In genomic region chr20:20052074-20052970, GRCh38 we compare ENCODE assay signal across 1 cellular context.
A peak's percentile ranks its signal among the peaks of the same experiment; 100 is the strongest.
TF ChIP-seq lines count a peak whose summit lies in the region.

Gene CFAP61 (plus strand): TSS chr20:20052532. CDS start chr20:20056654, 4,122 bp downstream.
Gene CRNKL1 (minus strand): TSS chr20:20052466. CDS start chr20:20052342, 124 bp downstream.

TF ChIP-seq in HepG2, 621 proteins besides CTCF, POLR2A, EP300 and RAD21 (continued from another document):
- TF ChIP-seq ZNF318 (CRISPR knock-in tag; IDR thresholded peaks at IDR 0.05) (peak; percentile 80), ZFP37 (CRISPR knock-in tag; IDR thresholded peaks at IDR 0.05; ENCODE audit: borderline replicate concordance) (peak; percentile 94), ZNF552 (CRISPR knock-in tag; IDR thresholded peaks at IDR 0.05; ENCODE audit: borderline replicate concordance) (peak; percentile 66; the same call in 1 of the 2 replicates), ZNF883 (CRISPR knock-in tag; IDR thresholded peaks at IDR 0.05; ENCODE audit: not compliant biosample characterization) (peak; percentile 87), MIER2 (CRISPR knock-in tag; IDR thresholded peaks at IDR 0.05) (peak; percentile 81), SP2 (CRISPR knock-in tag; IDR thresholded peaks at IDR 0.05) (peak; percentile 69), PHB2 (IDR thresholded peaks at IDR 0.05; ENCODE audit: partially characterized antibody) (no peak), ZNF121 (CRISPR knock-in tag; IDR thresholded peaks at IDR 0.05) (no peak), ZKSCAN5 (CRISPR knock-in tag; IDR thresholded peaks at IDR 0.05) (peak; percentile 35; the same call in 1 of the 2 replicates), ZBTB3 (CRISPR knock-in tag; IDR thresholded peaks at IDR 0.05; ENCODE audit: borderline replicate concordance, low read depth) (0 out of 2 replicates have a peak, but pooled peaks have one; percentile 53), ZNF235 (CRISPR knock-in tag; IDR thresholded peaks at IDR 0.05; ENCODE audit: borderline replicate concordance) (peak; percentile 58; the same call in 1 of the 2 replicates), SIN3B (IDR thresholded peaks at IDR 0.05; ENCODE audit: low read length) (0 out of 2 replicates have a peak, but pooled peaks have one; percentile 52), HNRNPL (IDR thresholded peaks at IDR 0.05; ENCODE audit: low read depth, low read length) (peak; percentile 86), KLF13 (CRISPR knock-in tag; IDR thresholded peaks at IDR 0.05) (peak; percentile 81; the same call in 1 of the 2 replicates), KLF16 (CRISPR knock-in tag; IDR thresholded peaks at IDR 0.05) (peak in 1 of 2 experiments; percentile 95; a peak in 3 of 4 replicates), ZNF143 (CRISPR knock-in tag; IDR thresholded peaks at IDR 0.05) (peak; percentile 94), BRCA1 (CRISPR knock-in tag; IDR thresholded peaks at IDR 0.05) (peak; percentile 97), ZBTB7A (CRISPR knock-in tag; IDR thresholded peaks at IDR 0.05) (peak; percentile 66; the same call in 1 of the 2 replicates), NAIF1 (CRISPR knock-in tag; IDR thresholded peaks at IDR 0.05; ENCODE audit: borderline replicate concordance) (peak; percentile 86; the same call in 1 of the 2 replicates), MAFG (CRISPR knock-in tag; IDR thresholded peaks at IDR 0.05) (no peak), NCOA2 (CRISPR knock-in tag; IDR thresholded peaks at IDR 0.05) (peak; percentile 34)
